In genomic region chr12:40144023-40144422, GRCh38 we compare ENCODE assay signal across 1 cellular context.
TF ChIP-seq lines count a peak whose summit lies in the region.

No MANE protein-coding gene starts in this region.

TF ChIP-seq in HepG2, 621 proteins besides CTCF, POLR2A, EP300 and RAD21 (continued from another document):
- TF ChIP-seq SMAD1 (CRISPR knock-in tag; IDR thresholded peaks at IDR 0.05; ENCODE audit: borderline replicate concordance, low read depth): no peak
- TF ChIP-seq YEATS2 (CRISPR knock-in tag; IDR thresholded peaks at IDR 0.05; ENCODE audit: borderline replicate concordance): no peak
- TF ChIP-seq RFX5 (IDR thresholded peaks at IDR 0.05; ENCODE audit: low read depth, low read length): no peak
- no peak for TF ChIP-seq SOX5 (CRISPR knock-in tag; IDR thresholded peaks at IDR 0.05; ENCODE audit: borderline replicate concordance)
- no peak for TF ChIP-seq RBAK (CRISPR knock-in tag; IDR thresholded peaks at IDR 0.05)
- TF ChIP-seq ZNF7 (CRISPR knock-in tag; IDR thresholded peaks at IDR 0.05): no peak
- no peak for TF ChIP-seq ZNF609 (CRISPR knock-in tag; IDR thresholded peaks at IDR 0.05; ENCODE audit: borderline replicate concordance)
